ENCODE assay signal across 20 cellular contexts in genomic region chr17:72049914-72050313, GRCh38.
DNase-seq lines count a peak whose midpoint lies in the region; ATAC-seq, FAIRE-seq and TF ChIP-seq lines count a peak whose summit lies in the region.
"Had no signal": no experiment of that assay in that cellular context is flagged by ENCODE, and none has a peak within 500 bp of the region (broad histone marks: within the 10 kb centered on the region; RNA-seq: fewer than 3 reads in every experiment).

No MANE protein-coding gene starts in this region.

- no peaks in the 10 kb centered on the region for H3K36me3 ChIP-seq in bronchial epithelial cell (ENCODE audit: control insufficient read depth, insufficient read depth, low read length)
- H3K36me3 ChIP-seq: BLaER1 had no signal

- no peaks in the 10 kb centered on the region for H3K4me1 ChIP-seq in A549
- H3K4me1 ChIP-seq: BLaER1, Caco-2 had no signal

- no peak for TF ChIP-seq RAD21 in A549 (conservative IDR thresholded peaks at IDR 0.05 in 1 of 2, IDR thresholded peaks at IDR 0.05 in 1 of 2)

- TF ChIP-seq CTCF in A549 (IDR thresholded peaks at IDR 0.05) (no peak), bronchial epithelial cell (IDR thresholded peaks at IDR 0.05; ENCODE audit: insufficient read depth, low read length, severe bottlenecking) (no peak)

- no peak overlapping the region for H3K27ac ChIP-seq in A549
- H3K27ac ChIP-seq: BLaER1, C4-2B, GM23248 had no signal

- no peaks in the 10 kb centered on the region for H3K27me3 ChIP-seq in bronchial epithelial cell (ENCODE audit: control insufficient read depth, insufficient read depth, low read length)
- H3K27me3 ChIP-seq: BLaER1 had no signal

- H3K4me3 ChIP-seq in A549, result no peak overlapping the region
- H3K4me3 ChIP-seq in bronchial epithelial cell (ENCODE audit: low read depth, low read length), result no peak overlapping the region
- H3K4me3 ChIP-seq: BLaER1, GM12878, GM23248 had no signal

- WGBS in A549 (ENCODE audit: missing lambda C conversion rate), result 67% methylated on average over 2 of the region's 2 CpGs

- no peak overlapping the region for H3K4me2 ChIP-seq in A549
- H3K4me2 ChIP-seq: BLaER1 had no signal

- CTCF ChIA-PET in A549 (lab: Yijun Ruan, JAX), result interaction anchor here (0.7 kb wide), 1 partner anchor 14 kb away, joined by 3 read pairs; no protein-coding TSS in a partner anchor

- TF ChIP-seq EP300 in A549 (IDR thresholded peaks at IDR 0.05), result no peak

- ATAC-seq in A549, result no peak
- ATAC-seq: CD8-positive, alpha-beta T cell; GM12878 had no signal

- DNase-seq in A549 (ENCODE audit: low read depth in 1 of 2, low spot score in 1 of 2) (no peak), HTR-8/SVneo (ENCODE audit: insufficient read length, low spot score) (no peak), bronchial epithelial cell (ENCODE audit: low read depth) (peak; percentile 46), urothelium cell line (ENCODE audit: low spot score) (no peak), foreskin melanocyte (no peak), NOMO-1 treated with DMSO at 0.1 percent for 48 hours (lab: John Stamatoyannopoulos, UW; ENCODE audit: unreplicated experiment) (no peak)
- DNase-seq: Caco-2; CD4-positive, CD25-positive, alpha-beta regulatory T cell; CD8-positive, alpha-beta T cell; DMS79; EL; GDM1; GM23248; H7; HCEC 1CT had no signal

- H3K9me3 ChIP-seq in A549, result 0 out of 3 replicates have a peak, but pooled peaks cover 4% of the 10 kb centered on the region
- H3K9me3 ChIP-seq: BLaER1, Caco-2 had no signal

- FAIRE-seq in A549 (lab: Jason Lieb, UNC) (peak; percentile 70), HTR-8/SVneo (lab: Jason Lieb, UNC) (peak; percentile 26), bronchial epithelial cell (lab: Jason Lieb, UNC) (no peak), urothelium cell line (lab: Jason Lieb, UNC) (peak; percentile 71)
- FAIRE-seq: GM12878, GM19239, H1 had no signal

- POLR2A ChIA-PET in A549 (lab: Yijun Ruan, JAX), result no interaction called here

- TF ChIP-seq POLR2A in A549 (IDR thresholded peaks at IDR 0.05; ENCODE audit: low read length), result no peak

TF ChIP-seq in A549, 52 proteins besides CTCF, POLR2A, EP300 and RAD21:
- TF ChIP-seq ESRRA (IDR thresholded peaks at IDR 0.05; ENCODE audit: borderline replicate concordance, low read length) (no peak), PHF8 (IDR thresholded peaks at IDR 0.05; ENCODE audit: borderline replicate concordance, low read depth) (no peak), SREBF2 (IDR thresholded peaks at IDR 0.05) (no peak)
